In the genomic region with DNA sequence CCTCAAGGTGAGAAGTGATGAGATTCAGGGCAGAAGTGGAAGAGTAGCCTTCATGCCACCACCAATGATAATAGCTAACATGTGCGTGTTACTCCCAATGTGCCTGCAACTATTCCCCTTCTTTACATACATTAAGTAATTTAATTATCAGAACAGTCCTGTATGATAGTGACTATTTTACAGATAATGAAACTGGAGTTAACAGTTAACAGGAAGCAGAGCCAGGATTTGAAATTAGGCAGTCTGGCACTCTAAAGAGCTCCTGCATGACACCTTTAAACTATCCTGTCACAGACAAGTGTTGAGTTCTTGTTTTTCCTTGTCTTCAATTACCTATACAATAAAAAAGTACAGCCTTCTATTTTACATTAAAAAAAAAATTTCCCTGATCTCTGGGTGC, we compare ENCODE assay signal across 24 cellular contexts.
"Had no signal": no experiment of that assay in that cellular context is flagged by ENCODE, and none has a peak within 500 bp of the region (broad histone marks: within the 10 kb centered on the region; RNA-seq: fewer than 3 reads in every experiment).

No MANE protein-coding gene starts in this region.

- H3K4me1 ChIP-seq: adrenal gland, Peyer's patch, SJSA1 had no signal

- H3K4me3 ChIP-seq: adrenal gland, MG63, Peyer's patch, SJSA1 had no signal

- H3K27me3 ChIP-seq: adrenal gland, MG63, Peyer's patch, SJSA1 had no signal

- H3K9me3 Mint-ChIP-seq: activated CD4-positive, alpha-beta memory T cell treated with anti-CD3 and anti-CD28 coated beads, Interleukin-2, amount 10 ng/mL, durations not matched to agents 7 days and 5 days; activated naive CD8-positive, alpha-beta T cell treated with anti-CD3 and anti-CD28 coated beads, Interleukin-2, amount 10 ng/mL, durations not matched to agents 7 days and 5 days; T-cell had no signal

- H3K4me3 Mint-ChIP-seq: activated CD4-positive, alpha-beta memory T cell treated with anti-CD3 and anti-CD28 coated beads, Interleukin-2, amount 10 ng/mL, durations not matched to agents 7 days and 5 days; activated CD4-positive, alpha-beta T cell treated with anti-CD3 and anti-CD28 coated beads, Interleukin-2, amount 10 ng/mL, durations not matched to agents 7 days and 5 days; activated naive CD8-positive, alpha-beta T cell treated with anti-CD3 and anti-CD28 coated beads, Interleukin-2, amount 10 ng/mL, durations not matched to agents 7 days and 5 days; T-cell had no signal

- DNase-seq: activated CD4-positive, alpha-beta memory T cell treated with anti-CD3 and anti-CD28 coated beads, Interleukin-2, amount 10 ng/mL, durations not matched to agents 7 days and 5 days; activated CD4-positive, alpha-beta T cell treated with anti-CD3 and anti-CD28 coated beads, Interleukin-2, amount 10 ng/mL, durations not matched to agents 7 days and 5 days; activated CD4-positive, CD25-positive, alpha-beta regulatory T cell; activated naive CD4-positive, alpha-beta T cell treated with anti-CD3 and anti-CD28 coated beads, Interleukin-2, amount 50 U/mL, for 16 hours; activated naive CD8-positive, alpha-beta T cell treated with anti-CD3 and anti-CD28 coated beads, Interleukin-2, amount 10 ng/mL, durations not matched to agents 7 days and 5 days; activated T-cell treated with anti-CD3 and anti-CD28 coated beads for 4 hours; adrenal gland; anterior cingulate cortex; MG63; NCI-H1092 treated with DMSO at 0.1 percent for 48 hours; NCI-H1417 treated with DMSO at 0.1 percent for 48 hours; NCI-H1694; NCI-H2029; NCI-H2107; NCI-H2171 treated with DMSO at 0.1 percent for 48 hours; NCI-H226; NCI-H526; NCI-H82; Peyer's patch; SHP77; T-cell; T-helper 2 cell; T1000 had no signal

- H3K27ac Mint-ChIP-seq: activated CD4-positive, alpha-beta memory T cell treated with anti-CD3 and anti-CD28 coated beads, Interleukin-2, amount 10 ng/mL, durations not matched to agents 7 days and 5 days; activated CD4-positive, alpha-beta T cell treated with anti-CD3 and anti-CD28 coated beads, Interleukin-2, amount 10 ng/mL, durations not matched to agents 7 days and 5 days; activated naive CD8-positive, alpha-beta T cell treated with anti-CD3 and anti-CD28 coated beads, Interleukin-2, amount 10 ng/mL, durations not matched to agents 7 days and 5 days; T-cell had no signal

- H3K36me3 ChIP-seq: adrenal gland, MG63, Peyer's patch, SJSA1 had no signal

- H3K27ac ChIP-seq: adrenal gland, Peyer's patch, SJSA1 had no signal

- H3K9me3 ChIP-seq: adrenal gland, MG63, Peyer's patch, SJSA1 had no signal

- ATAC-seq: T-cell had no signal

- H3K36me3 Mint-ChIP-seq: activated naive CD8-positive, alpha-beta T cell treated with anti-CD3 and anti-CD28 coated beads, Interleukin-2, amount 10 ng/mL, durations not matched to agents 7 days and 5 days; T-cell had no signal
